9 cellular contexts compared by ENCODE assay signal in genomic region chr11:72738199-72739141, GRCh38. TPM values are rescaled to one million over a fixed set of nuclear protein-coding genes. Genes with fewer than 3 reads are reported as not detected.
DNase-seq lines count a peak whose midpoint lies in the region; ATAC-seq lines count a peak whose summit lies in the region.
"Had no signal": no experiment of that assay in that cellular context is flagged by ENCODE, and none has a peak within 500 bp of the region (broad histone marks: within the 10 kb centered on the region; RNA-seq: fewer than 3 reads in every experiment).

No MANE protein-coding gene starts in this region.

- H3K27ac ChIP-seq in BLaER1 = peak overlapping the region; percentile 63

- peaks cover 59% of the 10 kb centered on the region for H4K20me1 ChIP-seq in BLaER1

- H3K4me1 ChIP-seq in BLaER1 = peaks cover 77% of the 10 kb centered on the region

- peak overlapping the region; percentile 82 for H3K4me2 ChIP-seq in BLaER1

- H3K9me3 ChIP-seq in BLaER1 = no peaks in the 10 kb centered on the region
- H3K9me3 ChIP-seq: body of pancreas had no signal

- H3K9ac ChIP-seq in BLaER1 = 0 out of 2 replicates have a peak overlapping the region, but pooled peaks have one; percentile 5

- intact Hi-C loops in sciatic nerve (cut with DNase I) = no loop called here

- no peaks in the 10 kb centered on the region for H3K27me3 ChIP-seq in BLaER1
- H3K27me3 ChIP-seq: body of pancreas had no signal

- no peak overlapping the region for H3K4me3 ChIP-seq in BLaER1
- H3K4me3 ChIP-seq: body of pancreas had no signal

- 0 out of 2 replicates have a peak, but pooled peaks cover 4% of the 10 kb centered on the region for H3K36me3 ChIP-seq in BLaER1

- DNase-seq in NCI-H526 treated with DMSO at 0.1 percent for 48 hours (lab: John Stamatoyannopoulos, UW) = peak; percentile 95
- no peak for DNase-seq in sciatic nerve (ENCODE audit: low spot score)
- no peak for DNase-seq in NCI-H2029 treated with DMSO at 0.1 percent for 48 hours (lab: John Stamatoyannopoulos, UW)
- DNase-seq in DMS79 (lab: John Stamatoyannopoulos, UW) = no peak
- no peak for DNase-seq in NCI-H1417 (lab: John Stamatoyannopoulos, UW)

- peak; percentile 35 for ATAC-seq in GM19397 (IDR thresholded peaks at IDR 0.05; ENCODE audit: unreplicated experiment)
- peak; percentile 83 for ATAC-seq in esophagus mucosa
- peak; percentile 36 for ATAC-seq in sciatic nerve
- ATAC-seq: body of pancreas had no signal

RNA-seq across cellular contexts. Expression of gene ARAP1, which starts 13.7 kb away (rescaled TPM):
- total RNA-seq in esophagus mucosa (31.0 TPM), sciatic nerve (129 TPM)

RNA-seq across cellular contexts. Expression of gene STARD10, which starts 55.4 kb away (rescaled TPM):
- total RNA-seq in esophagus mucosa (68.8 TPM), sciatic nerve (27.2 TPM)
